ENCODE assay signal across 2 cellular contexts in genomic region chr13:44837250-44837649, GRCh38.
TF ChIP-seq lines count a peak whose summit lies in the region.

No MANE protein-coding gene starts in this region.

TF ChIP-seq in endothelial cell of umbilical vein, 7 proteins besides CTCF, POLR2A, EP300 and RAD21:
- TF ChIP-seq MAX (IDR thresholded peaks at IDR 0.05; ENCODE audit: insufficient read depth, insufficient read length) = no peak
- TF ChIP-seq POLR2AphosphoS5 (IDR thresholded peaks at IDR 0.05; ENCODE audit: insufficient read depth, low read depth, low read length) = peak; percentile 65
- no peak for TF ChIP-seq MYC (IDR thresholded peaks at IDR 0.05; ENCODE audit: low read depth, low read length)
- TF ChIP-seq EZH2 (IDR thresholded peaks at IDR 0.05; ENCODE audit: borderline replicate concordance, low read depth, low read length, severe bottlenecking) = no peak
- TF ChIP-seq FOS (IDR thresholded peaks at IDR 0.05; ENCODE audit: borderline replicate concordance, insufficient read depth, low read length) = peak; percentile 77
- peak; percentile 57 for TF ChIP-seq JUN (IDR thresholded peaks at IDR 0.05; ENCODE audit: borderline replicate concordance, insufficient read depth, insufficient read length, low read depth)
- peak; percentile 63 for TF ChIP-seq GATA2 (IDR thresholded peaks at IDR 0.05; ENCODE audit: insufficient read depth, insufficient read length, low read depth, low read length)

TF ChIP-seq in SK-N-SH treated with all-trans-retinoic acid at 6 μM for 48 hours, 23 proteins besides CTCF, POLR2A, EP300 and RAD21 (continued from another document):
- no peak for TF ChIP-seq CSRNP3 (CRISPR knock-in tag; IDR thresholded peaks at IDR 0.05)
- TF ChIP-seq CREB5 (CRISPR knock-in tag; IDR thresholded peaks at IDR 0.05; ENCODE audit: low read depth) = no peak
- TF ChIP-seq POU6F1 (CRISPR knock-in tag; IDR thresholded peaks at IDR 0.05; ENCODE audit: borderline replicate concordance, low read depth) = no peak
- TF ChIP-seq PPARA (CRISPR knock-in tag; IDR thresholded peaks at IDR 0.05; ENCODE audit: borderline replicate concordance) = no peak
- TF ChIP-seq RARB (CRISPR knock-in tag; IDR thresholded peaks at IDR 0.05) = no peak
- TF ChIP-seq OSR1 (CRISPR knock-in tag; IDR thresholded peaks at IDR 0.05) = no peak
- TF ChIP-seq CSDC2 (CRISPR knock-in tag; IDR thresholded peaks at IDR 0.05) = no peak
- TF ChIP-seq TSHZ2 (CRISPR knock-in tag; IDR thresholded peaks at IDR 0.05) = no peak
- TF ChIP-seq GLIS3 (CRISPR knock-in tag; IDR thresholded peaks at IDR 0.05) = no peak
- no peak for TF ChIP-seq ARNTL (CRISPR knock-in tag; IDR thresholded peaks at IDR 0.05; ENCODE audit: borderline replicate concordance, low read depth)
- TF ChIP-seq ZNF8 (CRISPR knock-in tag; IDR thresholded peaks at IDR 0.05) = no peak
- TF ChIP-seq ZNF565 (CRISPR knock-in tag; conservative IDR thresholded peaks at IDR 0.05; ENCODE audit: low read depth) = no peak
- no peak for TF ChIP-seq PATZ1 (CRISPR knock-in tag; IDR thresholded peaks at IDR 0.05; ENCODE audit: borderline replicate concordance)
- TF ChIP-seq SNAI2 (CRISPR knock-in tag; IDR thresholded peaks at IDR 0.05) = no peak
- no peak for TF ChIP-seq ZFP30 (CRISPR knock-in tag; IDR thresholded peaks at IDR 0.05)
- TF ChIP-seq BACH2 (CRISPR knock-in tag; IDR thresholded peaks at IDR 0.05; ENCODE audit: borderline replicate concordance) = no peak
